1 cellular context compared by ENCODE assay signal in the genomic region with DNA sequence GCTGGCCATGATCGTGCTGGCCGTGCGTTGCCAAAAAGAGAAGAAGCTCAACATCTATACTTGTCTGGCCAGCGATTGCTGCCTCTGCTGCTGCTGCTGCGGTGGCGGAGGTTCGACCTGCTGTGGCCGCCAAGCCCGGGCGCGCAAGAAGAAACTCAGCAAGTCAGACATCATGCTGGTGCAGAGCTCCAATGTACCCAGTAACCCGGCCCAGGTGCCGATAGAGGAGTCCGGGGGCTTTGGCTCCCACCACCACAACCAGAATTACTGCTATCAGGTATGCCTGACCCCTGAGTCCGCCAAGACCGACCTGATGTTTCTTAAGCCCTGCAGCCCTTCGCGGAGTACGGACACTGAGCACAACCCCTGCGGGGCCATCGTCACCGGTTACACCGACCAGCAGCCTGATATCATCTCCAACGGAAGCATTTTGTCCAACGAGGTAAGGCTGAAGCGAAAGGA.
TF ChIP-seq lines count a peak whose summit lies in the region.

No MANE protein-coding gene starts in this region.

TF ChIP-seq in SK-N-SH, 30 proteins besides CTCF, POLR2A, EP300 and RAD21 (continued from another document):
- TF ChIP-seq, protein P1, sequence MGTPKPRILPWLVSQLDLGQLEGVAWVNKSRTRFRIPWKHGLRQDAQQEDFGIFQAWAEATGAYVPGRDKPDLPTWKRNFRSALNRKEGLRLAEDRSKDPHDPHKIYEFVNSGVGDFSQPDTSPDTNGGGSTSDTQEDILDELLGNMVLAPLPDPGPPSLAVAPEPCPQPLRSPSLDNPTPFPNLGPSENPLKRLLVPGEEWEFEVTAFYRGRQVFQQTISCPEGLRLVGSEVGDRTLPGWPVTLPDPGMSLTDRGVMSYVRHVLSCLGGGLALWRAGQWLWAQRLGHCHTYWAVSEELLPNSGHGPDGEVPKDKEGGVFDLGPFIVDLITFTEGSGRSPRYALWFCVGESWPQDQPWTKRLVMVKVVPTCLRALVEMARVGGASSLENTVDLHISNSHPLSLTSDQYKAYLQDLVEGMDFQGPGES (IDR thresholded peaks at IDR 0.05; ENCODE audit: low read depth, low read length), result no peak
- TF ChIP-seq TCF12 (IDR thresholded peaks at IDR 0.05), result no peak
- no peak for TF ChIP-seq FOXJ3 (CRISPR knock-in tag; IDR thresholded peaks at IDR 0.05)
- TF ChIP-seq FOSL2 (IDR thresholded peaks at IDR 0.05; ENCODE audit: borderline replicate concordance, low read depth), result no peak
- TF ChIP-seq, protein P2, sequence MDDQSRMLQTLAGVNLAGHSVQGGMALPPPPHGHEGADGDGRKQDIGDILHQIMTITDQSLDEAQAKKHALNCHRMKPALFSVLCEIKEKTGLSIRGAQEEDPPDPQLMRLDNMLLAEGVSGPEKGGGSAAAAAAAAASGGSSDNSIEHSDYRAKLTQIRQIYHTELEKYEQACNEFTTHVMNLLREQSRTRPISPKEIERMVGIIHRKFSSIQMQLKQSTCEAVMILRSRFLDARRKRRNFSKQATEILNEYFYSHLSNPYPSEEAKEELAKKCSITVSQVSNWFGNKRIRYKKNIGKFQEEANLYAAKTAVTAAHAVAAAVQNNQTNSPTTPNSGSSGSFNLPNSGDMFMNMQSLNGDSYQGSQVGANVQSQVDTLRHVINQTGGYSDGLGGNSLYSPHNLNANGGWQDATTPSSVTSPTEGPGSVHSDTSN (IDR thresholded peaks at IDR 0.05), result no peak
- TF ChIP-seq EZH2phosphoT487 (IDR thresholded peaks at IDR 0.05; ENCODE audit: borderline replicate concordance, low read depth), result no peak
- no peak for TF ChIP-seq RFX5 (IDR thresholded peaks at IDR 0.05; ENCODE audit: low read length)
- TF ChIP-seq MEF2A (IDR thresholded peaks at IDR 0.05; ENCODE audit: borderline replicate concordance, low read depth), result no peak
- TF ChIP-seq RCOR1 (IDR thresholded peaks at IDR 0.05; ENCODE audit: low read length), result no peak
- no peak for TF ChIP-seq GABPA (IDR thresholded peaks at IDR 0.05; ENCODE audit: low read depth)
- TF ChIP-seq POLR2AphosphoS5 (IDR thresholded peaks at IDR 0.05; ENCODE audit: low read depth, low read length), result no peak
- TF ChIP-seq, protein P3, sequence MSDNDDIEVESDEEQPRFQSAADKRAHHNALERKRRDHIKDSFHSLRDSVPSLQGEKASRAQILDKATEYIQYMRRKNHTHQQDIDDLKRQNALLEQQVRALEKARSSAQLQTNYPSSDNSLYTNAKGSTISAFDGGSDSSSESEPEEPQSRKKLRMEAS (IDR thresholded peaks at IDR 0.05; ENCODE audit: low read depth), result no peak
- no peak for TF ChIP-seq RXRA (IDR thresholded peaks at IDR 0.05; ENCODE audit: borderline replicate concordance, low read depth)
